22 cellular contexts compared by ENCODE assay signal in genomic region chr5:138637256-138637655, GRCh38.
DNase-seq lines count a peak whose midpoint lies in the region; TF ChIP-seq lines count a peak whose summit lies in the region.
"Had no signal": no experiment of that assay in that cellular context is flagged by ENCODE, and none has a peak within 500 bp of the region (broad histone marks: within the 10 kb centered on the region; RNA-seq: fewer than 3 reads in every experiment).

No MANE protein-coding gene starts in this region.

- no peak overlapping the region for H2AK5ac ChIP-seq in trophoblast cell (ENCODE audit: low read length)

- H3K79me1 ChIP-seq in trophoblast cell (ENCODE audit: low read length) = peaks cover 6% of the 10 kb centered on the region

- no peak overlapping the region for H3K14ac ChIP-seq in trophoblast cell (ENCODE audit: low read length)

- H3K36me3 ChIP-seq in trophoblast cell (ENCODE audit: control insufficient read depth in 1 of 2, insufficient read depth in 2 of 2, low read length in 2 of 2) = no peaks in the 10 kb centered on the region
- H3K36me3 ChIP-seq: BLaER1 treated with 17β-estradiol and CSF1 and Interleukin-3, amounts not matched to agents 10 nM and 100 nM had no signal

- H2BK120ac ChIP-seq in trophoblast cell (ENCODE audit: insufficient read depth, low read length, poor library complexity) = no peak overlapping the region

- H4K8ac ChIP-seq in trophoblast cell (ENCODE audit: low read depth, low read length) = no peak overlapping the region

- no peak overlapping the region for H4K12ac ChIP-seq in trophoblast cell (ENCODE audit: low read depth, low read length)

- peak overlapping the region in 2 of 3 experiments; percentile 34 to 61 for H3K27ac Mint-ChIP-seq in nephron
- H3K27ac Mint-ChIP-seq: B cell; CD4-positive, alpha-beta T cell; CD8-positive, alpha-beta T cell had no signal

- H3K4me2 ChIP-seq in trophoblast cell (ENCODE audit: low read length) = no peak overlapping the region
- H3K4me2 ChIP-seq: A549; BLaER1 treated with 17β-estradiol and CSF1 and Interleukin-3, amounts not matched to agents 10 nM and 100 nM had no signal

- H3K4ac ChIP-seq in trophoblast cell (ENCODE audit: low read depth, low read length) = no peak overlapping the region

- no peak overlapping the region for H3K18ac ChIP-seq in trophoblast cell (ENCODE audit: low read length)

- H3K79me2 ChIP-seq in trophoblast cell (ENCODE audit: control insufficient read depth, insufficient read depth, low read length, poor library complexity) = no peaks in the 10 kb centered on the region

- no peak overlapping the region for H3K4me3 Mint-ChIP-seq in nephron
- H3K4me3 Mint-ChIP-seq: B cell; CD4-positive, alpha-beta T cell; CD8-positive, alpha-beta T cell had no signal

- peaks cover 9% of the 10 kb centered on the region in 2 experiments for H3K4me1 ChIP-seq in trophoblast cell (ENCODE audit: control insufficient read depth in 1 of 2, insufficient read depth in 2 of 2, low read length in 2 of 2)

- no CpG with 5 or more reads among the region's 4 CpGs for WGBS in trophoblast cell (ENCODE audit: extremely low coverage, insufficient coverage, insufficient read length)

- no peak overlapping the region for H4K91ac ChIP-seq in trophoblast cell (ENCODE audit: low read depth, low read length)

- no peak overlapping the region for H2BK12ac ChIP-seq in trophoblast cell (ENCODE audit: low read length)

- no peaks in the 10 kb centered on the region for H3K27me3 ChIP-seq in trophoblast cell (ENCODE audit: insufficient read depth, low read length)
- H3K27me3 ChIP-seq: BLaER1 treated with 17β-estradiol and CSF1 and Interleukin-3, amounts not matched to agents 10 nM and 100 nM had no signal

- H3K9ac ChIP-seq in trophoblast cell (ENCODE audit: low read length) = no peak overlapping the region
- H3K9ac ChIP-seq: BLaER1 treated with 17β-estradiol and CSF1 and Interleukin-3, amounts not matched to agents 10 nM and 100 nM had no signal

- H3K4me3 ChIP-seq in trophoblast cell (ENCODE audit: low read depth, low read length) = no peak overlapping the region
- H3K4me3 ChIP-seq: A549; BLaER1 treated with 17β-estradiol and CSF1 and Interleukin-3, amounts not matched to agents 10 nM and 100 nM; GM12878 had no signal

- no peak for TF ChIP-seq POLR2A in erythroblast (IDR thresholded peaks at IDR 0.05; ENCODE audit: low read length)

- H3K27me3 Mint-ChIP-seq in nephron (ENCODE audit: low read depth) = peaks cover 4% of the 10 kb centered on the region

- no peak for TF ChIP-seq CTCF in nephron (IDR thresholded peaks at IDR 0.05; ENCODE audit: unreplicated experiment in 3 of 3)

- no peaks in the 10 kb centered on the region for H3K9me3 ChIP-seq in trophoblast cell (ENCODE audit: insufficient read depth, low read depth, low read length)
- H3K9me3 ChIP-seq: A549; BLaER1 treated with 17β-estradiol and CSF1 and Interleukin-3, amounts not matched to agents 10 nM and 100 nM; Caco-2 had no signal

- H2AFZ ChIP-seq in trophoblast cell (ENCODE audit: insufficient read depth, low read length, poor library complexity) = no peak overlapping the region

- H3K9me3 Mint-ChIP-seq in nephron = no peaks in the 10 kb centered on the region
- H3K9me3 Mint-ChIP-seq: CD4-positive, alpha-beta T cell; CD8-positive, alpha-beta T cell had no signal

- no peak overlapping the region for H3K23ac ChIP-seq in trophoblast cell (ENCODE audit: low read length)

- H2BK5ac ChIP-seq in trophoblast cell (ENCODE audit: low read depth, low read length, poor library complexity) = no peak overlapping the region

- peak; percentile 37 for DNase-seq in activated effector memory CD4-positive, alpha-beta T cell treated with anti-CD3 and anti-CD28 coated beads, Interleukin-2, amount 50 U/mL, for 16 hours
- DNase-seq in activated effector memory CD4-positive, alpha-beta T cell treated with Interleukin-2 at 50 U/mL for 16 hours = no peak
- DNase-seq in trophoblast cell (peak; percentile 77 to 83), erythroblast (lab: John Stamatoyannopoulos, UW) (no peak), islet precursor cell (no peak)
- no peak for DNase-seq in activated CD4-positive, CD25-positive, alpha-beta regulatory T cell (lab: John Stamatoyannopoulos, UW)
- DNase-seq: AML-193; Caco-2; Calu3; CD4-positive, alpha-beta T cell; CD8-positive, alpha-beta T cell; DMS79; DND-41; EL; GDM1 had no signal

- H3K4me1 Mint-ChIP-seq in nephron = peaks cover 73% of the 10 kb centered on the region

- no peak overlapping the region for H3K27ac ChIP-seq in trophoblast cell (ENCODE audit: low read depth, low read length)
- H3K27ac ChIP-seq: 22Rv1; A549; BLaER1 treated with 17β-estradiol and CSF1 and Interleukin-3, amounts not matched to agents 10 nM and 100 nM; C4-2B had no signal

- H3K36me3 Mint-ChIP-seq in nephron (ENCODE audit: low read depth) = no peaks in the 10 kb centered on the region
- H3K36me3 Mint-ChIP-seq: CD8-positive, alpha-beta T cell had no signal

Comparison
In these comparisons a context has a peak if more than half of its experiments do, and no peak if none do; other contexts are left out.
1. DNase-seq: peak in activated effector memory CD4-positive, alpha-beta T cell treated with anti-CD3 and anti-CD28 coated beads, Interleukin-2, amount 50 U/mL, for 16 hours (single experiment) and trophoblast cell (2 of 2); none in activated effector memory CD4-positive, alpha-beta T cell treated with Interleukin-2 at 50 U/mL for 16 hours (single experiment), activated CD4-positive, CD25-positive, alpha-beta regulatory T cell (0 of 4), erythroblast (0 of 2) and islet precursor cell (single experiment).